Comparison of ENCODE assay signal across 8 cellular contexts in genomic region chr5:177453852-177454396, GRCh38. TPM values are rescaled to one million over a fixed set of nuclear protein-coding genes. Genes with fewer than 3 reads are reported as not detected.
A peak's percentile ranks its signal among the peaks of the same experiment; 100 is the strongest.
DNase-seq lines count a peak whose midpoint lies in the region; ATAC-seq, FAIRE-seq and TF ChIP-seq lines count a peak whose summit lies in the region.

No MANE protein-coding gene starts in this region.

- FAIRE-seq in GM18507 (lab: Jason Lieb, UNC), result peak; percentile 66

- no peaks in the 10 kb centered on the region for H3K9me3 ChIP-seq in A673 (ENCODE audit: low read depth, low read length, poor library complexity, severe bottlenecking)
- no peaks in the 10 kb centered on the region for H3K9me3 ChIP-seq in left lung
- no peaks in the 10 kb centered on the region for H3K9me3 ChIP-seq in vagina

- DNase-seq in A673 (ENCODE audit: low spot score) (no peak), GM18507 (ENCODE audit: extremely low spot score, insufficient read length, low read depth) (no peak), astrocyte of the hippocampus (ENCODE audit: low read depth, low spot score) (peak; percentile 66), left lung (peak in 1 of 2 donors; percentile 86), vagina (ENCODE audit: extremely low spot score in 2 of 2) (no peak), NCI-H2196 (lab: John Stamatoyannopoulos, UW; ENCODE audit: unreplicated experiment) (no peak)
- DNase-seq in activated effector memory CD4-positive, alpha-beta T cell treated with anti-CD3 and anti-CD28 coated beads, Interleukin-2, amount 50 U/mL, for 16 hours, result no peak

- POLR2A ChIA-PET in A673 (lab: Charles Lee; ENCODE audit: low non-redundant PET), result no interaction called here

- no peak for TF ChIP-seq POLR2A in vagina (IDR thresholded peaks at IDR 0.05)

- intact Hi-C loops in A673 (cut with micrococcal nuclease; ENCODE audit: unreplicated experiment), result loop anchor here (1.0 to 2.0 kb wide), 2 partner anchors 64 to 149 kb away; no protein-coding TSS in a partner anchor
- intact Hi-C loops in left lung (cut with DNase I), result loop anchor here (5.0 to 10.0 kb wide), 3 partner anchors 59 to 129 kb away; no protein-coding TSS in a partner anchor
- intact Hi-C loops in vagina (cut with DNase I), result loop anchor here (2.0 to 10.0 kb wide), 2 partner anchors 63 to 139 kb away; partner anchors contain the start of gene MXD3

- H3K4me3 ChIP-seq in A673 (ENCODE audit: low read depth, low read length, poor library complexity, severe bottlenecking), result peak overlapping the region; percentile 62
- peak overlapping the region; percentile 43 to 64 for H3K4me3 ChIP-seq in left lung
- H3K4me3 ChIP-seq in vagina, result peak overlapping the region; percentile 63 to 81

- CTCF ChIA-PET in A673 (lab: Charles Lee), result interaction anchor here (2.5 kb wide), 1 partner anchor 64 kb away, joined by 33 read pairs; no protein-coding TSS in a partner anchor

- peak; percentile 1 for ATAC-seq in HG03520 (IDR thresholded peaks at IDR 0.05; ENCODE audit: unreplicated experiment)
- peak; percentile 8 for ATAC-seq in left lung

- no peak for TF ChIP-seq CTCF in A673 (conservative IDR thresholded peaks at IDR 0.05; ENCODE audit: low read depth, low read length)
- no peak for TF ChIP-seq CTCF in left lung (IDR thresholded peaks at IDR 0.05)
- TF ChIP-seq CTCF in vagina (IDR thresholded peaks at IDR 0.05), result no peak

- H3K27ac ChIP-seq in A673 (ENCODE audit: low read depth, low read length, poor library complexity, severe bottlenecking) (no peak overlapping the region), left lung (peak overlapping the region; percentile 21 to 80), vagina (peak overlapping the region; percentile 74)

- H3K27me3 ChIP-seq in A673 (replicated peaks; ENCODE audit: insufficient read depth, low read depth, low read length, poor library complexity) (no peaks in the 10 kb centered on the region), left lung (peaks cover 0 to 54% of the 10 kb centered on the region in 2 donors), vagina (no peaks in the 10 kb centered on the region)

- BruUV-seq in A673 (replicated peaks; lab: Mats Ljungman, UMichigan), result no TSS peak

- H3K4me1 ChIP-seq in A673 (ENCODE audit: insufficient read depth, low read length, poor library complexity, severe bottlenecking), result peaks cover 13% of the 10 kb centered on the region
- H3K4me1 ChIP-seq in left lung, result peaks cover 8 to 46% of the 10 kb centered on the region in 2 donors
- H3K4me1 ChIP-seq in vagina, result peaks cover 48% of the 10 kb centered on the region

- peaks cover 22% of the 10 kb centered on the region for H3K36me3 ChIP-seq in A673 (ENCODE audit: insufficient read depth, low read length, poor library complexity, severe bottlenecking)
- peaks cover 0 to 13% of the 10 kb centered on the region in 2 donors for H3K36me3 ChIP-seq in left lung
- H3K36me3 ChIP-seq in vagina, result no peaks in the 10 kb centered on the region

RNA-seq across cellular contexts. Expression of gene PRR7, which starts 7.3 kb away (rescaled TPM):
- total RNA-seq in A673 (2021), result 3.0 and 5.3 TPM in 2 replicates
- total RNA-seq in left lung, result 1 to 10 TPM; 2.7 to 4.1 TPM
- 1.2 TPM for total RNA-seq in vagina

RNA-seq across cellular contexts. Expression of gene DBN1, which starts 19.5 kb away (rescaled TPM):
- total RNA-seq in A673 (2021) (271 and 286 TPM in 2 replicates), left lung (10 to 100 TPM; 43.2 to 83.1 TPM), vagina (69.0 TPM)

RNA-seq across cellular contexts. Expression of gene GRK6, which starts 27.4 kb away (rescaled TPM):
- 32.1 and 38.1 TPM in 2 replicates for total RNA-seq in A673 (2021)
- 10 to 100 TPM; 32.3 to 57.1 TPM for total RNA-seq in left lung
- total RNA-seq in vagina, result 28.7 TPM

RNA-seq across cellular contexts. Expression of gene PDLIM7, which starts 43.5 kb away (rescaled TPM):
- 116 and 132 TPM in 2 replicates for total RNA-seq in A673 (2021)
- total RNA-seq in left lung, result 100 to 1,000 TPM; 107 to 141 TPM
- 118 TPM for total RNA-seq in vagina

RNA-seq across cellular contexts. Expression of gene F12, which starts 44.6 kb away (rescaled TPM):
- total RNA-seq in A673 (2021), result 0.81 TPM in 1 of 2 replicates, not detected in the other
- total RNA-seq in left lung, result 1 to 10 TPM in 1 of 2 donors, under 1 TPM in 1; 0.63 to 1.1 TPM
- 5.2 TPM for total RNA-seq in vagina
